Comparison of ENCODE assay signal across 18 cellular contexts in the genomic region with DNA sequence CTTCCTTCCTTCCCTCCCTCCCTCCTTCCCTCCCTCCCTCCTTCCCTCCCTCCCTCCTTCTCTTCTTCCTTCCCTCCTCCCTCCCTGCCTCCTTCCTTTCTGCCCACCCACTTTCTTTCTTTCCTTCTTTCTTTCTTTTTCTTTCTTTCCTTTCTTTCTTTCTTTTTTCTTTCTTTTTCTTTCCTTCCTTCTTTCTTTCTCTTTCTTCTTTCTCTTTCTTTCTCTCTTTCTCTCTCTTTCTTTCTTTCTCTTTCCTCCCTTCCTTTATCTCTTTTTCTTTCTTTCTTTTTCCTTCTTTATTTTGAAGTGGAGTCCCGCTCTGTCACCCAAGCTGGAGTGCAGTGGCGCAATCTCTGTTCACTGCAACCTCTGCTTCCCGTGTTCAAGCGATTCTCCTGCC. TPM values are rescaled to one million over a fixed set of nuclear protein-coding genes. Genes with fewer than 3 reads are reported as not detected.
A peak's percentile ranks its signal among the peaks of the same experiment; 100 is the strongest.
DNase-seq lines count a peak whose midpoint lies in the region; ATAC-seq and TF ChIP-seq lines count a peak whose summit lies in the region.
"Had no signal": no experiment of that assay in that cellular context is flagged by ENCODE, and none has a peak within 500 bp of the region (broad histone marks: within the 10 kb centered on the region; RNA-seq: fewer than 3 reads in every experiment).

No MANE protein-coding gene starts in this region.

- no peak overlapping the region for H3K9ac ChIP-seq in endodermal cell (ENCODE audit: extremely low read depth, low read length, poor library complexity, severe bottlenecking)
- H3K9ac ChIP-seq: BLaER1 had no signal

- no peak for TF ChIP-seq POLR2A in GM18505 (IDR thresholded peaks at IDR 0.05; ENCODE audit: borderline replicate concordance, extremely low read depth, insufficient read depth, insufficient read length)

- H3K4me3 Mint-ChIP-seq in activated CD8-positive, alpha-beta T cell treated with anti-CD3 and anti-CD28 coated beads for 36 hours = no peak overlapping the region
- no peak overlapping the region for H3K4me3 Mint-ChIP-seq in activated CD8-positive, alpha-beta T cell treated with anti-CD3 and anti-CD28 coated beads, Interleukin-2, amount 10 ng/mL, durations not matched to agents 7 days and 5 days
- no peak overlapping the region for H3K4me3 Mint-ChIP-seq in activated T-helper 17 cell treated with anti-CD3 and anti-CD28 coated beads, Interleukin-2, amount 50 U/mL, for 72 hours
- H3K4me3 Mint-ChIP-seq in endodermal cell = no peak overlapping the region
- H3K4me3 Mint-ChIP-seq: CD14-positive monocyte; CD4-positive, alpha-beta memory T cell had no signal

- no peak overlapping the region for H3K27ac ChIP-seq in endodermal cell (ENCODE audit: low read depth, low read length)
- H3K27ac ChIP-seq: 22Rv1, BLaER1 had no signal

- no peaks in the 10 kb centered on the region for H3K4me1 ChIP-seq in endodermal cell (ENCODE audit: control insufficient read depth, insufficient read depth, low read length)
- H3K4me1 ChIP-seq: HAP-1 had no signal

- no peak for ATAC-seq in activated CD8-positive, alpha-beta T cell treated with anti-CD3 and anti-CD28 coated beads for 36 hours
- ATAC-seq in activated CD8-positive, alpha-beta T cell treated with anti-CD3 and anti-CD28 coated beads, Interleukin-2, amount 10 ng/mL, durations not matched to agents 7 days and 5 days = no peak
- ATAC-seq in activated T-helper 17 cell treated with anti-CD3 and anti-CD28 coated beads, Interleukin-2, amount 50 U/mL, for 72 hours (replicated peaks) = no peak
- ATAC-seq in GM18505 (IDR thresholded peaks at IDR 0.05; ENCODE audit: unreplicated experiment) (no peak), HG02870 (IDR thresholded peaks at IDR 0.05; ENCODE audit: unreplicated experiment) (no peak)
- ATAC-seq: A549 had no signal

- no peaks in the 10 kb centered on the region for H3K9me3 Mint-ChIP-seq in activated CD8-positive, alpha-beta T cell treated with anti-CD3 and anti-CD28 coated beads for 36 hours
- no peaks in the 10 kb centered on the region for H3K9me3 Mint-ChIP-seq in activated CD8-positive, alpha-beta T cell treated with anti-CD3 and anti-CD28 coated beads, Interleukin-2, amount 10 ng/mL, durations not matched to agents 7 days and 5 days (ENCODE audit: insufficient read depth)
- H3K9me3 Mint-ChIP-seq in activated T-helper 17 cell treated with anti-CD3 and anti-CD28 coated beads, Interleukin-2, amount 50 U/mL, for 72 hours = no peaks in the 10 kb centered on the region
- H3K9me3 Mint-ChIP-seq in endodermal cell = no peaks in the 10 kb centered on the region
- H3K9me3 Mint-ChIP-seq: CD4-positive, alpha-beta memory T cell had no signal

- no peaks in the 10 kb centered on the region for H3K27me3 Mint-ChIP-seq in activated CD8-positive, alpha-beta T cell treated with anti-CD3 and anti-CD28 coated beads for 36 hours
- no peaks in the 10 kb centered on the region for H3K27me3 Mint-ChIP-seq in activated CD8-positive, alpha-beta T cell treated with anti-CD3 and anti-CD28 coated beads, Interleukin-2, amount 10 ng/mL, durations not matched to agents 7 days and 5 days (ENCODE audit: low read depth)
- no peaks in the 10 kb centered on the region for H3K27me3 Mint-ChIP-seq in activated T-helper 17 cell treated with anti-CD3 and anti-CD28 coated beads, Interleukin-2, amount 50 U/mL, for 72 hours
- H3K27me3 Mint-ChIP-seq in endodermal cell (ENCODE audit: insufficient read depth) = no peaks in the 10 kb centered on the region
- H3K27me3 Mint-ChIP-seq: CD4-positive, alpha-beta memory T cell had no signal

- no peak for DNase-seq in activated CD8-positive, alpha-beta T cell treated with anti-CD3 and anti-CD28 coated beads for 36 hours
- DNase-seq in activated CD8-positive, alpha-beta T cell treated with anti-CD3 and anti-CD28 coated beads, Interleukin-2, amount 10 ng/mL, durations not matched to agents 7 days and 5 days = no peak
- DNase-seq in endodermal cell = peak; percentile 1
- DNase-seq in NCI-H1436 treated with DMSO at 0.1 percent for 48 hours (lab: John Stamatoyannopoulos, UW) = no peak
- DNase-seq: AML-193; CD4-positive, alpha-beta memory T cell; DMS153; DMS79; GDM1; IMR-90 had no signal

- no peaks in the 10 kb centered on the region for H3K36me3 Mint-ChIP-seq in activated CD8-positive, alpha-beta T cell treated with anti-CD3 and anti-CD28 coated beads for 36 hours (ENCODE audit: low read depth)
- H3K36me3 Mint-ChIP-seq in activated CD8-positive, alpha-beta T cell treated with anti-CD3 and anti-CD28 coated beads, Interleukin-2, amount 10 ng/mL, durations not matched to agents 7 days and 5 days (ENCODE audit: low read depth) = no peaks in the 10 kb centered on the region
- no peaks in the 10 kb centered on the region for H3K36me3 Mint-ChIP-seq in activated T-helper 17 cell treated with anti-CD3 and anti-CD28 coated beads, Interleukin-2, amount 50 U/mL, for 72 hours (ENCODE audit: low read depth)
- H3K36me3 Mint-ChIP-seq in endodermal cell (ENCODE audit: low read depth) = no peaks in the 10 kb centered on the region
- H3K36me3 Mint-ChIP-seq: CD14-positive monocyte; CD4-positive, alpha-beta memory T cell had no signal

- intact Hi-C loops in activated CD8-positive, alpha-beta T cell treated with anti-CD3 and anti-CD28 coated beads for 36 hours (cut with micrococcal nuclease) = no loop called here

- H3K9me3 ChIP-seq in endodermal cell (ENCODE audit: control insufficient read depth, low read length) = no peaks in the 10 kb centered on the region
- H3K9me3 ChIP-seq: A549, BLaER1, HAP-1 had no signal

- no peaks in the 10 kb centered on the region for H3K27me3 ChIP-seq in endodermal cell (ENCODE audit: control insufficient read depth, insufficient read depth, low read length, poor library complexity, severe bottlenecking)
- H3K27me3 ChIP-seq: BLaER1 had no signal

- POLR2A ChIA-PET in activated CD8-positive, alpha-beta T cell treated with anti-CD3 and anti-CD28 coated beads for 36 hours (lab: Charles Lee) = no interaction called here
- POLR2A ChIA-PET in activated CD8-positive, alpha-beta T cell treated with anti-CD3 and anti-CD28 coated beads, Interleukin-2, amount 10 ng/mL, durations not matched to agents 7 days and 5 days (lab: Charles Lee) = no interaction called here

- 89 to 95% methylated on average over 4 of the region's 4 CpGs for WGBS in endodermal cell (ENCODE audit: insufficient coverage in 1 of 2, insufficient read length in 1 of 2), 2 experiments

- TF ChIP-seq CTCF in activated CD8-positive, alpha-beta T cell treated with anti-CD3 and anti-CD28 coated beads for 36 hours (IDR thresholded peaks at IDR 0.05) = peak; percentile 29
- TF ChIP-seq CTCF in endodermal cell (conservative IDR thresholded peaks at IDR 0.05) = no peak

- H3K4me1 Mint-ChIP-seq in activated CD8-positive, alpha-beta T cell treated with anti-CD3 and anti-CD28 coated beads for 36 hours (ENCODE audit: low read depth) = no peaks in the 10 kb centered on the region
- no peaks in the 10 kb centered on the region for H3K4me1 Mint-ChIP-seq in activated CD8-positive, alpha-beta T cell treated with anti-CD3 and anti-CD28 coated beads, Interleukin-2, amount 10 ng/mL, durations not matched to agents 7 days and 5 days (ENCODE audit: low read depth)
- no peaks in the 10 kb centered on the region for H3K4me1 Mint-ChIP-seq in activated T-helper 17 cell treated with anti-CD3 and anti-CD28 coated beads, Interleukin-2, amount 50 U/mL, for 72 hours
- H3K4me1 Mint-ChIP-seq in endodermal cell = no peaks in the 10 kb centered on the region

- H3K4me3 ChIP-seq in endodermal cell (ENCODE audit: low read length) = no peak overlapping the region
- H3K4me3 ChIP-seq: A549, BLaER1, HAP-1 had no signal

- H3K36me3 ChIP-seq in endodermal cell (ENCODE audit: control insufficient read depth, insufficient read depth, low read length) = no peaks in the 10 kb centered on the region
- H3K36me3 ChIP-seq: BLaER1, HAP-1 had no signal

- CTCF ChIA-PET in activated CD8-positive, alpha-beta T cell treated with anti-CD3 and anti-CD28 coated beads for 36 hours (lab: Charles Lee) = interaction anchor here (1.6 to 3.0 kb wide), 3 partner anchors 19 to 214 kb away, joined by 4 to 20 read pairs (median 4); no protein-coding TSS in a partner anchor
- CTCF ChIA-PET in activated CD8-positive, alpha-beta T cell treated with anti-CD3 and anti-CD28 coated beads, Interleukin-2, amount 10 ng/mL, durations not matched to agents 7 days and 5 days (lab: Charles Lee) = interaction anchor here (1.0 to 4.9 kb wide), 2 partner anchors 10 to 147 kb away, joined by 3 to 39 read pairs; no protein-coding TSS in a partner anchor

- H3K27ac Mint-ChIP-seq in activated CD8-positive, alpha-beta T cell treated with anti-CD3 and anti-CD28 coated beads for 36 hours = no peak overlapping the region
- no peak overlapping the region for H3K27ac Mint-ChIP-seq in activated CD8-positive, alpha-beta T cell treated with anti-CD3 and anti-CD28 coated beads, Interleukin-2, amount 10 ng/mL, durations not matched to agents 7 days and 5 days
- peak overlapping the region; percentile 56 for H3K27ac Mint-ChIP-seq in activated T-helper 17 cell treated with anti-CD3 and anti-CD28 coated beads, Interleukin-2, amount 50 U/mL, for 72 hours
- no peak overlapping the region for H3K27ac Mint-ChIP-seq in endodermal cell

RNA-seq across cellular contexts. Expression of a gene that starts 33.7 kb away (rescaled TPM):
- total RNA-seq in activated CD8-positive, alpha-beta T cell treated with anti-CD3 and anti-CD28 coated beads for 36 hours = 1 to 10 TPM; 1.2 to 1.4 TPM
- not detected for total RNA-seq in activated CD8-positive, alpha-beta T cell treated with anti-CD3 and anti-CD28 coated beads, Interleukin-2, amount 10 ng/mL, durations not matched to agents 7 days and 5 days
- total RNA-seq in activated T-helper 17 cell treated with anti-CD3 and anti-CD28 coated beads, Interleukin-2, amount 50 U/mL, for 72 hours = 1 to 10 TPM in 1 of 2 donors, under 1 TPM in 1; 0.89 to 2.2 TPM
- 10 to 100 TPM; 54.8 to 84.4 TPM for total RNA-seq in endodermal cell
- polyA plus RNA-seq in endodermal cell (2013, experiment 1 of 2) = 54.6 TPM
- polyA plus RNA-seq in endodermal cell (2013, experiment 2 of 2) = 54.2 TPM
- polyA plus RNA-seq: CD14-positive monocyte had no signal

Comparison
In these comparisons a context has a peak if more than half of its experiments do, and no peak if none do; other contexts are left out.
1. RNA of a gene that starts 33.7 kb away (total RNA-seq): 54.8 to 84.4 TPM in endodermal cell; 0.89 to 2.2 TPM in activated T-helper 17 cell treated with anti-CD3 and anti-CD28 coated beads, Interleukin-2, amount 50 U/mL, for 72 hours, 1.2 to 1.4 TPM in activated CD8-positive, alpha-beta T cell treated with anti-CD3 and anti-CD28 coated beads for 36 hours and not detected in activated CD8-positive, alpha-beta T cell treated with anti-CD3 and anti-CD28 coated beads, Interleukin-2, amount 10 ng/mL, durations not matched to agents 7 days and 5 days; every median in the first group is over 10 times any median in the second.